In genomic region chr1:236604218-236605029, GRCh38 we compare ENCODE assay signal across 8 cellular contexts. TPM values are rescaled to one million over a fixed set of nuclear protein-coding genes. Genes with fewer than 3 reads are reported as not detected.
A peak's percentile ranks its signal among the peaks of the same experiment; 100 is the strongest.
DNase-seq lines count a peak whose midpoint lies in the region; ATAC-seq and TF ChIP-seq lines count a peak whose summit lies in the region.

TSS of gene HEATR1 (minus strand) at chr1:236604516. CDS start at chr1:236604095, 421 bp downstream.

- peak; percentile 98 for ATAC-seq in HG03460 (IDR thresholded peaks at IDR 0.05; ENCODE audit: unreplicated experiment)

- H3K4me3 ChIP-seq in BE2C (ENCODE audit: low read depth, low read length) (peak within 1 kb of the TSS; percentile 97), coronary artery (peak within 1 kb of the TSS; percentile 82)

- H3K9me3 ChIP-seq in BE2C: no peaks in the 10 kb centered on the region

- 0 out of 2 replicates have a peak, but pooled peaks cover 3% of the 10 kb centered on the region for H3K4me1 ChIP-seq in BE2C

- H3K27me3 ChIP-seq in BE2C (no peaks in the 10 kb centered on the region), layer of hippocampus (ENCODE audit: control insufficient read depth, insufficient read depth, low read length) (no peaks in the 10 kb centered on the region)

- H3K27ac ChIP-seq in coronary artery: peak within 1 kb of the TSS; percentile 82 to 91
- peak within 1 kb of the TSS; percentile 77 for H3K27ac ChIP-seq in layer of hippocampus (ENCODE audit: low read depth, low read length)

- TF ChIP-seq CTCF in BE2C (IDR thresholded peaks at IDR 0.05; ENCODE audit: low read depth, low read length) (no peak), coronary artery (IDR thresholded peaks at IDR 0.05) (no peak)

- DNase-seq in BE2C: peak; percentile 96
- peak; percentile 41 for DNase-seq in GM19240 (ENCODE audit: insufficient read length, low spot score)
- DNase-seq in NCI-H526 (lab: John Stamatoyannopoulos, UW): peak; percentile 77 to 91
- peak; percentile 93 for DNase-seq in activated CD4-positive, alpha-beta T cell treated with anti-CD3 and anti-CD28 coated beads for 48 hours
- peak; percentile 96 for DNase-seq in coronary artery (ENCODE audit: low spot score)
- peak; percentile 81 to 86 for DNase-seq in stimulated activated CD4-positive, alpha-beta T cell treated with anti-CD3 and anti-CD28 coated beads, Interleukin-1b, Interleukin-23, amount 100 ng/mL, for 4 hours (ENCODE audit: low read depth in 2 of 2)

- peaks cover 25% of the 10 kb centered on the region for H3K36me3 ChIP-seq in BE2C

RNA-seq across cellular contexts. Expression of gene HEATR1, which starts in this region (rescaled TPM):
- 17.9 TPM for polyA plus RNA-seq in BE2C (2012; ENCODE audit: insufficient read depth, insufficient read length, low read depth)

Comparison
In these comparisons a context has a peak if more than half of its experiments do, and no peak if none do; other contexts are left out.
1. Peak in every context shown above with its lines: DNase-seq, ATAC-seq, H3K4me3 ChIP-seq and H3K27ac ChIP-seq.
2. DNase-seq: peak in every context shown above with its lines; median percentile 96 in BE2C; 96 in coronary artery; 93 in activated CD4-positive, alpha-beta T cell treated with anti-CD3 and anti-CD28 coated beads for 48 hours; 84 in NCI-H526; 84 in stimulated activated CD4-positive, alpha-beta T cell treated with anti-CD3 and anti-CD28 coated beads, Interleukin-1b, Interleukin-23, amount 100 ng/mL, for 4 hours; 41 in GM19240.